ENCODE assay signal across 12 cellular contexts in genomic region chr3:52268036-52268435, GRCh38. TPM values are rescaled to one million over a fixed set of nuclear protein-coding genes. Genes with fewer than 3 reads are reported as not detected.
DNase-seq lines count a peak whose midpoint lies in the region; ATAC-seq and TF ChIP-seq lines count a peak whose summit lies in the region.
"Had no signal": no experiment of that assay in that cellular context is flagged by ENCODE, and none has a peak within 500 bp of the region (broad histone marks: within the 10 kb centered on the region; RNA-seq: fewer than 3 reads in every experiment).

No MANE protein-coding gene starts in this region.

- no peak for TF ChIP-seq CTCF in left lung (IDR thresholded peaks at IDR 0.05)

- H3K27me3 ChIP-seq in left lung = no peaks in the 10 kb centered on the region
- H3K27me3 ChIP-seq: hepatocyte had no signal

- no peak overlapping the region for H3K27ac ChIP-seq in left lung
- H3K27ac ChIP-seq: hepatocyte had no signal

- CTCF ChIA-PET in activated CD4-positive, alpha-beta T cell treated with anti-CD3 and anti-CD28 coated beads for 36 hours (lab: Charles Lee) = interaction anchor here (0.5 to 1.9 kb wide), 6 partner anchors 9 to 269 kb away, joined by 3 to 8 read pairs (median 4); no protein-coding TSS in a partner anchor

- POLR2A ChIA-PET in activated CD4-positive, alpha-beta T cell treated with anti-CD3 and anti-CD28 coated beads for 36 hours (lab: Charles Lee) = interaction anchor here (0.6 kb wide), 1 partner anchor 18 kb away, joined by 3 read pairs; no protein-coding TSS in a partner anchor

- no peaks in the 10 kb centered on the region for H3K9me3 Mint-ChIP-seq in activated CD4-positive, alpha-beta T cell treated with anti-CD3 and anti-CD28 coated beads for 36 hours (ENCODE audit: low read depth)
- no peaks in the 10 kb centered on the region for H3K9me3 Mint-ChIP-seq in stimulated activated naive CD8-positive, alpha-beta T cell treated with anti-CD3 and anti-CD28 coated beads, Interleukin-15, amount 100 ng/mL, for 72 hours

- peaks cover 89% of the 10 kb centered on the region for H3K36me3 Mint-ChIP-seq in activated CD4-positive, alpha-beta T cell treated with anti-CD3 and anti-CD28 coated beads for 36 hours (ENCODE audit: low read depth)

- peak overlapping the region; percentile 57 for H3K4me3 Mint-ChIP-seq in activated CD4-positive, alpha-beta T cell treated with anti-CD3 and anti-CD28 coated beads for 36 hours
- peak overlapping the region; percentile 63 to 91 for H3K4me3 Mint-ChIP-seq in stimulated activated naive CD8-positive, alpha-beta T cell treated with anti-CD3 and anti-CD28 coated beads, Interleukin-15, amount 100 ng/mL, for 72 hours

- no peak overlapping the region for H3K4me3 ChIP-seq in left lung
- H3K4me3 ChIP-seq: hepatocyte had no signal

- no peaks in the 10 kb centered on the region for H3K27me3 Mint-ChIP-seq in activated CD4-positive, alpha-beta T cell treated with anti-CD3 and anti-CD28 coated beads for 36 hours
- no peaks in the 10 kb centered on the region for H3K27me3 Mint-ChIP-seq in stimulated activated naive CD8-positive, alpha-beta T cell treated with anti-CD3 and anti-CD28 coated beads, Interleukin-15, amount 100 ng/mL, for 72 hours

- peak overlapping the region; percentile 93 for H3K27ac Mint-ChIP-seq in activated CD4-positive, alpha-beta T cell treated with anti-CD3 and anti-CD28 coated beads for 36 hours
- H3K27ac Mint-ChIP-seq in stimulated activated naive CD8-positive, alpha-beta T cell treated with anti-CD3 and anti-CD28 coated beads, Interleukin-15, amount 100 ng/mL, for 72 hours = peak overlapping the region; percentile 57 to 85

- ATAC-seq in activated CD4-positive, alpha-beta T cell treated with anti-CD3 and anti-CD28 coated beads for 36 hours = peak; percentile 65
- ATAC-seq in left lung (peak; percentile 40), GM21515 (IDR thresholded peaks at IDR 0.05; ENCODE audit: unreplicated experiment) (no peak), GM21367 (IDR thresholded peaks at IDR 0.05; ENCODE audit: unreplicated experiment) (no peak)
- ATAC-seq in stimulated activated naive CD8-positive, alpha-beta T cell treated with anti-CD3 and anti-CD28 coated beads, Interleukin-15, amount 100 ng/mL, for 72 hours = peak; percentile 71

- peak; percentile 82 for DNase-seq in activated CD4-positive, alpha-beta T cell treated with anti-CD3 and anti-CD28 coated beads for 36 hours
- no peak for DNase-seq in activated CD4-positive, alpha-beta T cell treated with anti-CD3 and anti-CD28 coated beads for 1 hour
- peak; percentile 46 for DNase-seq in activated T-helper 9 cell treated with anti-CD3 and anti-CD28 coated beads, Interleukin-2, amount 50 U/mL, for 16 hours (ENCODE audit: low read depth)
- DNase-seq in left lung (no peak), NCI-H1417 (lab: John Stamatoyannopoulos, UW) (no peak)
- peak in 1 of 2 donors; percentile 48 for DNase-seq in stimulated activated naive CD8-positive, alpha-beta T cell treated with anti-CD3 and anti-CD28 coated beads, Interleukin-15, amount 100 ng/mL, for 72 hours
- DNase-seq: amygdala, NCI-H1092 had no signal

- H3K9me3 ChIP-seq in left lung = no peaks in the 10 kb centered on the region

- H3K4me1 Mint-ChIP-seq in activated CD4-positive, alpha-beta T cell treated with anti-CD3 and anti-CD28 coated beads for 36 hours = peaks cover 88% of the 10 kb centered on the region
- H3K4me1 Mint-ChIP-seq in stimulated activated naive CD8-positive, alpha-beta T cell treated with anti-CD3 and anti-CD28 coated beads, Interleukin-15, amount 100 ng/mL, for 72 hours = peaks cover 93% of the 10 kb centered on the region

- intact Hi-C loops in activated CD4-positive, alpha-beta T cell treated with anti-CD3 and anti-CD28 coated beads for 36 hours (cut with DNase I, micrococcal nuclease) = no loop called here
- intact Hi-C loops in left lung (cut with DNase I) = no loop called here

- H3K36me3 ChIP-seq in left lung = peaks cover 0 to 77% of the 10 kb centered on the region in 2 donors

- H3K4me1 ChIP-seq in left lung = peaks cover 40 to 77% of the 10 kb centered on the region in 2 donors

RNA-seq across cellular contexts. Expression of gene WDR82, which starts 10.4 kb away (rescaled TPM):
- 100 to 1,000 TPM in 1 of 2 experiments, 10 to 100 TPM in 1; 95.2 to 113 TPM for total RNA-seq in activated CD4-positive, alpha-beta T cell treated with anti-CD3 and anti-CD28 coated beads for 36 hours
- total RNA-seq in left lung = 10 to 100 TPM; 60.2 to 67.9 TPM

RNA-seq across cellular contexts. Expression of gene GLYCTK, which starts 19.6 kb away (rescaled TPM):
- 10 to 100 TPM; 13.3 to 18.8 TPM for total RNA-seq in activated CD4-positive, alpha-beta T cell treated with anti-CD3 and anti-CD28 coated beads for 36 hours
- 10 to 100 TPM in 1 of 2 donors, 1 to 10 TPM in 1; 8.9 to 13.7 TPM for total RNA-seq in left lung

RNA-seq across cellular contexts. Expression of gene PPM1M, which starts 22.5 kb away (rescaled TPM):
- 10 to 100 TPM; 52.9 to 59.2 TPM for total RNA-seq in activated CD4-positive, alpha-beta T cell treated with anti-CD3 and anti-CD28 coated beads for 36 hours
- 10 to 100 TPM; 33.1 to 48.3 TPM for total RNA-seq in left lung

RNA-seq across cellular contexts. Expression of gene TWF2, which starts 29.1 kb away (rescaled TPM):
- 10 to 100 TPM; 85.0 to 93.5 TPM for total RNA-seq in activated CD4-positive, alpha-beta T cell treated with anti-CD3 and anti-CD28 coated beads for 36 hours
- 10 to 100 TPM; 47.7 to 77.5 TPM for total RNA-seq in left lung

RNA-seq across cellular contexts. Expression of gene TLR9, which starts 42.6 kb away (rescaled TPM):
- total RNA-seq in activated CD4-positive, alpha-beta T cell treated with anti-CD3 and anti-CD28 coated beads for 36 hours = under 1 TPM; 0.59 to 0.74 TPM
- total RNA-seq in left lung = 1 to 10 TPM in 1 of 2 donors, not detected in 1; 1.5 TPM
- total RNA-seq: Daoy, hepatocyte had no signal

Comparison
In these comparisons a context has a peak if more than half of its experiments do, and no peak if none do; other contexts are left out.
1. DNase-seq: peak in activated CD4-positive, alpha-beta T cell treated with anti-CD3 and anti-CD28 coated beads for 36 hours (single experiment) and activated T-helper 9 cell treated with anti-CD3 and anti-CD28 coated beads, Interleukin-2, amount 50 U/mL, for 16 hours (single experiment); none in activated CD4-positive, alpha-beta T cell treated with anti-CD3 and anti-CD28 coated beads for 1 hour (single experiment), left lung (0 of 2) and NCI-H1417 (0 of 3).
2. ATAC-seq: peak in activated CD4-positive, alpha-beta T cell treated with anti-CD3 and anti-CD28 coated beads for 36 hours (single experiment), left lung (single experiment) and stimulated activated naive CD8-positive, alpha-beta T cell treated with anti-CD3 and anti-CD28 coated beads, Interleukin-15, amount 100 ng/mL, for 72 hours (single experiment); none in GM21515 (single experiment) and GM21367 (single experiment).